Comparison of ENCODE assay signal across 22 cellular contexts in the genomic region with DNA sequence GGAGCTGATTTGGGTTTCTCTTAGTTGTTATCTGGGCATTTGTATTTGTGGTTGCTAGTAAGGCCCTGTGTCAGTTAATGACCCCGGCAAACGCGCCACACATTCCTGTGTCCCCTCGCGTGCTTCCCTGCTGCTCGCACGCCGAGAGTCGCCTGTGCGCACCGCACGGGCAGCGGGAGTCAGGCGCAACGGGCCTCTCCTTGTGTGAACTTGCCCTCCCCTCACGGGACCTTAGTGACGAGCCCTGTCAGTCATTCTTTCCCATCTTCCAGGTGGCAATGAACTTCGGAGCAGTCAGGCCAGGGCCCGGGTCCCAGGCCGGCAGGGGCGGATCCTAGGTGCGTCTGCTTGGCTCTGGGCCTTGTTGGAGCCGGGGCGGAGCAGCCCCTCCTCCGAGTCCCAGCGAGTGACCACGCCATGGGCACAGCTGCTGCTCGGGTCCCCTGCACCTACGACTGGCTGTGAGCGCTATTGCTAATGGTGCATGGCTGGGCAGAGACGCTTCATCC.
"Had no signal": no experiment of that assay in that cellular context is flagged by ENCODE, and none has a peak within 500 bp of the region (broad histone marks: within the 10 kb centered on the region; RNA-seq: fewer than 3 reads in every experiment).

No MANE protein-coding gene starts in this region.

- H3K4me2 ChIP-seq: smooth muscle cell had no signal

- H3K4me3 Mint-ChIP-seq: activated CD8-positive, alpha-beta memory T cell treated with anti-CD3 and anti-CD28 coated beads, Interleukin-2, amount 10 ng/mL, durations not matched to agents 7 days and 5 days; activated CD8-positive, alpha-beta T cell treated with anti-CD3 and anti-CD28 coated beads for 36 hours; activated naive CD8-positive, alpha-beta T cell; activated T-helper 1 cell treated with anti-CD3 and anti-CD28 coated beads, Interleukin-12 subunit alpha, Interleukin-12 subunit beta, Interleukin-2, Interleukin-4 antibody, amounts not matched to agents 30 ng/mL and 10 ng/mL and 1 ng/mL, durations not matched to agents 14 hours and 24 hours and 36 hours; natural killer cell treated with Interleukin-12 subunit alpha and Interleukin-12 subunit beta and Interleukin-15 and Interleukin-18, amount 100 ng/mL, for 72 hours; T-helper 1 cell treated with Interleukin-12 subunit alpha and Interleukin-12 subunit beta and Interleukin-4 antibody, amounts not matched to agents 30 μg/mL and 1 μg/mL, for 36 hours had no signal

- H3K27me3 ChIP-seq: breast epithelium, esophagus squamous epithelium, gastroesophageal sphincter, heart left ventricle, pancreas, right lobe of liver had no signal

- H3K27ac Mint-ChIP-seq: activated CD8-positive, alpha-beta memory T cell treated with anti-CD3 and anti-CD28 coated beads, Interleukin-2, amount 10 ng/mL, durations not matched to agents 7 days and 5 days; activated CD8-positive, alpha-beta T cell treated with anti-CD3 and anti-CD28 coated beads for 36 hours; activated naive CD8-positive, alpha-beta T cell; activated T-helper 1 cell treated with anti-CD3 and anti-CD28 coated beads, Interleukin-12 subunit alpha, Interleukin-12 subunit beta, Interleukin-2, Interleukin-4 antibody, amounts not matched to agents 30 ng/mL and 10 ng/mL and 1 ng/mL, durations not matched to agents 14 hours and 24 hours and 36 hours; natural killer cell treated with Interleukin-12 subunit alpha and Interleukin-12 subunit beta and Interleukin-15 and Interleukin-18, amount 100 ng/mL, for 72 hours; T-helper 1 cell treated with Interleukin-12 subunit alpha and Interleukin-12 subunit beta and Interleukin-4 antibody, amounts not matched to agents 30 μg/mL and 1 μg/mL, for 36 hours had no signal

- H3K4me1 ChIP-seq: breast epithelium, gastroesophageal sphincter, pancreas, right lobe of liver had no signal

- H3K4me3 ChIP-seq: breast epithelium, coronary artery, esophagus squamous epithelium, gastroesophageal sphincter, heart left ventricle, pancreas, right lobe of liver, smooth muscle cell had no signal

- H3K36me3 ChIP-seq: breast epithelium, right lobe of liver had no signal

- H3K27ac ChIP-seq: breast epithelium, coronary artery, esophagus squamous epithelium, gastroesophageal sphincter, pancreas, right lobe of liver had no signal

- H3K27me3 Mint-ChIP-seq: activated CD8-positive, alpha-beta memory T cell treated with anti-CD3 and anti-CD28 coated beads, Interleukin-2, amount 10 ng/mL, durations not matched to agents 7 days and 5 days; activated CD8-positive, alpha-beta T cell treated with anti-CD3 and anti-CD28 coated beads for 36 hours; activated naive CD8-positive, alpha-beta T cell; natural killer cell treated with Interleukin-12 subunit alpha and Interleukin-12 subunit beta and Interleukin-15 and Interleukin-18, amount 100 ng/mL, for 72 hours had no signal

- H3K9me3 ChIP-seq: gastroesophageal sphincter, pancreas, right lobe of liver had no signal

- DNase-seq: activated CD4-positive, alpha-beta T cell treated with anti-CD3 and anti-CD28 coated beads for 48 hours; activated CD8-positive, alpha-beta memory T cell treated with anti-CD3 and anti-CD28 coated beads, Interleukin-2, amount 10 ng/mL, durations not matched to agents 7 days and 5 days; activated CD8-positive, alpha-beta T cell treated with anti-CD3 and anti-CD28 coated beads for 36 hours; amniotic stem cell; esophagus squamous epithelium; islet precursor cell; left colon; midbrain; right lobe of liver; stimulated activated CD4-positive, alpha-beta T cell treated with anti-CD3 and anti-CD28 coated beads, Interleukin-4, amount 100 ng/mL, for 24 hours; stimulated activated naive CD8-positive, alpha-beta T cell treated with anti-CD3 and anti-CD28 coated beads, Interleukin-15, Interleukin-2, amounts not matched to agents 100 U/mL and 50 U/mL, for 24 hours; T1000 had no signal

- H3K9me3 Mint-ChIP-seq: activated CD8-positive, alpha-beta T cell treated with anti-CD3 and anti-CD28 coated beads for 36 hours; activated T-helper 1 cell treated with anti-CD3 and anti-CD28 coated beads, Interleukin-12 subunit alpha, Interleukin-12 subunit beta, Interleukin-2, Interleukin-4 antibody, amounts not matched to agents 30 ng/mL and 10 ng/mL and 1 ng/mL, durations not matched to agents 14 hours and 24 hours and 36 hours; natural killer cell treated with Interleukin-12 subunit alpha and Interleukin-12 subunit beta and Interleukin-15 and Interleukin-18, amount 100 ng/mL, for 72 hours; T-helper 1 cell treated with Interleukin-12 subunit alpha and Interleukin-12 subunit beta and Interleukin-4 antibody, amounts not matched to agents 30 μg/mL and 1 μg/mL, for 36 hours had no signal

- ATAC-seq: activated CD8-positive, alpha-beta memory T cell treated with anti-CD3 and anti-CD28 coated beads, Interleukin-2, amount 10 ng/mL, durations not matched to agents 7 days and 5 days; activated CD8-positive, alpha-beta T cell treated with anti-CD3 and anti-CD28 coated beads for 36 hours; gastroesophageal sphincter; natural killer cell treated with Interleukin-12 subunit alpha and Interleukin-12 subunit beta and Interleukin-15 and Interleukin-18, amount 100 ng/mL, for 72 hours; pancreas; stimulated activated naive CD8-positive, alpha-beta T cell treated with anti-CD3 and anti-CD28 coated beads, Interleukin-15, Interleukin-2, amounts not matched to agents 100 U/mL and 50 U/mL, for 24 hours had no signal
